ENCODE assay signal across 8 cellular contexts in genomic region chr2:9843229-9844035, GRCh38. TPM values are rescaled to one million over a fixed set of nuclear protein-coding genes. Genes with fewer than 3 reads are reported as not detected.
DNase-seq lines count a peak whose midpoint lies in the region; ATAC-seq and TF ChIP-seq lines count a peak whose summit lies in the region.

Gene TAF1B (plus strand): TSS chr2:9843474. CDS start chr2:9843542, 68 bp downstream.

- peak within 1 kb of the TSS; percentile 93 for H3K27ac Mint-ChIP-seq in type B pancreatic cell

- intact Hi-C loops in cardiac septum (cut with DNase I), result loop anchor here (5.0 to 10.0 kb wide), 2 partner anchors 139 to 201 kb away; partner anchors contain the start of gene KLF11

- ATAC-seq in HG02763 (IDR thresholded peaks at IDR 0.05; ENCODE audit: unreplicated experiment), result peak; percentile 81

- DNase-seq in NCI-H1417 (lab: John Stamatoyannopoulos, UW), result peak; percentile 98 to 99 (median 98)
- peak; percentile 83 to 92 for DNase-seq in SW 1271 (lab: John Stamatoyannopoulos, UW)
- DNase-seq in activated naive CD8-positive, alpha-beta T cell treated with anti-CD3 and anti-CD28 coated beads, Interleukin-2, amount 50 U/mL, for 16 hours (ENCODE audit: low read depth, low spot score), result peak; percentile 67
- peak; percentile 93 for DNase-seq in cardiac septum (ENCODE audit: low spot score)
- peak; percentile 74 for DNase-seq in pons (ENCODE audit: low spot score)
- peak; percentile 96 for DNase-seq in type B pancreatic cell (ENCODE audit: extremely low spot score, unreplicated experiment)

- H3K4me3 Mint-ChIP-seq in type B pancreatic cell, result peak within 1 kb of the TSS; percentile 93

- H3K4me1 Mint-ChIP-seq in type B pancreatic cell (ENCODE audit: unreplicated experiment), result peaks cover 26% of the 10 kb centered on the region

- TF ChIP-seq CTCF in GM12873 (IDR thresholded peaks at IDR 0.05; ENCODE audit: insufficient read depth, low read depth, low read length, missing control alignments) (peak; percentile 29), type B pancreatic cell (conservative IDR thresholded peaks at IDR 0.05) (peak; percentile 52)

- H3K27me3 Mint-ChIP-seq in type B pancreatic cell, result no peaks in the 10 kb centered on the region

- peaks cover 16% of the 10 kb centered on the region for H3K36me3 Mint-ChIP-seq in type B pancreatic cell

- H3K9me3 Mint-ChIP-seq in type B pancreatic cell, result no peaks in the 10 kb centered on the region

RNA-seq across cellular contexts. Expression of gene TAF1B, which starts in this region (rescaled TPM):
- total RNA-seq in cardiac septum (8.4 TPM), type B pancreatic cell (ENCODE audit: low replicate concordance) (26.3 and 34.1 TPM in 2 replicates)

Comparison
In these comparisons a context has a peak if more than half of its experiments do, and no peak if none do; other contexts are left out.
1. Peak in every context shown above with its lines: DNase-seq and ATAC-seq.